Comparison of ENCODE assay signal across 39 cellular contexts in genomic region chr19:31633014-31633413, GRCh38.
"Had no signal": no experiment of that assay in that cellular context is flagged by ENCODE, and none has a peak within 500 bp of the region (broad histone marks: within the 10 kb centered on the region; RNA-seq: fewer than 3 reads in every experiment).

No MANE protein-coding gene starts in this region.

- H3K36me3 ChIP-seq: ascending aorta, cardiac muscle cell had no signal

- DNase-seq: activated B cell treated with CpG ODN at 0.5 μM for 24 hours; activated CD4-positive, alpha-beta memory T cell treated with anti-CD3 and anti-CD28 coated beads for 36 hours; activated CD4-positive, alpha-beta T cell treated with anti-CD3 and anti-CD28 coated beads for 4 hours; activated CD4-positive, alpha-beta T cell treated with anti-CD3 and anti-CD28 coated beads, Interleukin-2, amount 10 ng/mL, durations not matched to agents 24 days and 14 days; activated CD4-positive, alpha-beta T cell treated with anti-CD3 and anti-CD28 coated beads, Interleukin-2, amount 50 U/mL, for 1 hour; activated CD4-positive, alpha-beta T cell treated with anti-CD3 and anti-CD28 coated beads, Interleukin-2, amount 50 U/mL, for 4 hours; activated CD4-positive, CD25-positive, alpha-beta regulatory T cell treated with anti-CD3 and anti-CD28 coated beads, Interleukin-2, amount 50 U/mL, for 72 hours; activated CD8-positive, alpha-beta memory T cell treated with anti-CD3 and anti-CD28 coated beads, Interleukin-2, amount 50 U/mL, for 4 hours; activated CD8-positive, alpha-beta T cell treated with anti-CD3 and anti-CD28 coated beads for 36 hours; activated effector memory CD4-positive, alpha-beta T cell treated with anti-CD3 and anti-CD28 coated beads, Interleukin-2, amount 50 U/mL, for 16 hours; activated gamma-delta T cell treated with Interleukin-2 at 50 U/mL for 16 hours; activated naive CD4-positive, alpha-beta T cell treated with anti-CD3 and anti-CD28 coated beads, Interleukin-2, amount 10 ng/mL, durations not matched to agents 7 days and 5 days; activated naive CD4-positive, alpha-beta T cell treated with Interleukin-2 at 50 U/mL for 16 hours; activated naive CD8-positive, alpha-beta T cell treated with anti-CD3 and anti-CD28 coated beads, Interleukin-2, amount 10 ng/mL, durations not matched to agents 7 days and 5 days; activated naive CD8-positive, alpha-beta T cell treated with anti-CD3 and anti-CD28 coated beads, Interleukin-2, amount 50 U/mL, for 24 hours; activated T-cell treated with anti-CD3 and anti-CD28 coated beads for 4 hours; activated T-cell treated with anti-CD3 and anti-CD28 coated beads, Interleukin-2, amount 50 U/mL, for 1 hour; activated T-cell treated with anti-CD3 and anti-CD28 coated beads, Interleukin-2, amount 50 U/mL, for 4 hours; activated T-cell treated with anti-CD3 and anti-CD28 coated beads, Interleukin-2, amount 50 U/mL, for 72 hours; amygdala; anterior cingulate cortex; caudate nucleus; cerebellar nuclear complex; T-helper 1 cell; T-helper 2 cell; T-helper 9 cell had no signal

- H3K4me1 ChIP-seq: ascending aorta had no signal

- ATAC-seq: activated CD8-positive, alpha-beta T cell treated with anti-CD3 and anti-CD28 coated beads for 36 hours; activated naive CD8-positive, alpha-beta T cell treated with anti-CD3 and anti-CD28 coated beads, Interleukin-2, amount 50 U/mL, for 24 hours; activated T-cell treated with anti-CD3 and anti-CD28 coated beads, Interleukin-2, amount 50 U/mL, for 4 hours; activated T-cell treated with anti-CD3 and anti-CD28 coated beads, Interleukin-2, amount 50 U/mL, for 72 hours; activated T-helper 17 cell treated with anti-CD3 and anti-CD28 coated beads, Interleukin-2, amount 50 U/mL, for 72 hours had no signal

- H3K36me3 Mint-ChIP-seq: activated CD4-positive, alpha-beta memory T cell treated with anti-CD3 and anti-CD28 coated beads for 36 hours; activated naive CD4-positive, alpha-beta T cell treated with anti-CD3 and anti-CD28 coated beads, Interleukin-2, amount 10 ng/mL, durations not matched to agents 7 days and 5 days; activated naive CD4-positive, alpha-beta T cell treated with anti-CD3 and anti-CD28 coated beads, Interleukin-2, amount 50 U/mL, for 24 hours; activated naive CD8-positive, alpha-beta T cell; activated naive CD8-positive, alpha-beta T cell treated with anti-CD3 and anti-CD28 coated beads, Interleukin-2, amount 10 ng/mL, durations not matched to agents 7 days and 5 days; brain had no signal

- H3K27ac Mint-ChIP-seq: activated B cell treated with CpG ODN at 0.5 μM for 24 hours; activated CD4-positive, alpha-beta memory T cell treated with anti-CD3 and anti-CD28 coated beads for 36 hours; activated CD4-positive, alpha-beta T cell treated with anti-CD3 and anti-CD28 coated beads, Interleukin-2, amount 10 ng/mL, durations not matched to agents 24 days and 14 days; activated CD8-positive, alpha-beta T cell treated with anti-CD3 and anti-CD28 coated beads for 36 hours; activated naive CD4-positive, alpha-beta T cell treated with anti-CD3 and anti-CD28 coated beads, Interleukin-2, amount 10 ng/mL, durations not matched to agents 7 days and 5 days; activated naive CD4-positive, alpha-beta T cell treated with anti-CD3 and anti-CD28 coated beads, Interleukin-2, amount 50 U/mL, for 24 hours; activated naive CD8-positive, alpha-beta T cell; activated naive CD8-positive, alpha-beta T cell treated with anti-CD3 and anti-CD28 coated beads, Interleukin-2, amount 10 ng/mL, durations not matched to agents 7 days and 5 days; activated naive CD8-positive, alpha-beta T cell treated with anti-CD3 and anti-CD28 coated beads, Interleukin-2, amount 50 U/mL, for 24 hours; activated T-cell treated with anti-CD3 and anti-CD28 coated beads, Interleukin-2, amount 50 U/mL, for 72 hours; activated T-helper 1 cell treated with anti-CD3 and anti-CD28 coated beads, Interleukin-12 subunit alpha, Interleukin-12 subunit beta, Interleukin-2, Interleukin-4 antibody, amounts not matched to agents 30 ng/mL and 10 ng/mL and 1 ng/mL, durations not matched to agents 14 hours and 24 hours and 36 hours; activated T-helper 17 cell treated with anti-CD3 and anti-CD28 coated beads, Interleukin-2, amount 50 U/mL, for 72 hours; T-helper 1 cell treated with Interleukin-12 subunit alpha and Interleukin-12 subunit beta and Interleukin-4 antibody, amounts not matched to agents 30 μg/mL and 1 μg/mL, for 36 hours; T-helper 2 cell treated with Interferon-gamma antibody and Interleukin-4, amounts not matched to agents 5 μg/mL and 100 μg/mL, for 36 hours had no signal

- H3K4me3 Mint-ChIP-seq: activated B cell treated with CpG ODN at 0.5 μM for 24 hours; activated CD4-positive, alpha-beta memory T cell treated with anti-CD3 and anti-CD28 coated beads for 36 hours; activated CD4-positive, alpha-beta T cell treated with anti-CD3 and anti-CD28 coated beads, Interleukin-2, amount 10 ng/mL, durations not matched to agents 24 days and 14 days; activated CD8-positive, alpha-beta T cell treated with anti-CD3 and anti-CD28 coated beads for 36 hours; activated naive CD4-positive, alpha-beta T cell treated with anti-CD3 and anti-CD28 coated beads, Interleukin-2, amount 10 ng/mL, durations not matched to agents 7 days and 5 days; activated naive CD4-positive, alpha-beta T cell treated with anti-CD3 and anti-CD28 coated beads, Interleukin-2, amount 50 U/mL, for 24 hours; activated naive CD8-positive, alpha-beta T cell; activated naive CD8-positive, alpha-beta T cell treated with anti-CD3 and anti-CD28 coated beads, Interleukin-2, amount 10 ng/mL, durations not matched to agents 7 days and 5 days; activated naive CD8-positive, alpha-beta T cell treated with anti-CD3 and anti-CD28 coated beads, Interleukin-2, amount 50 U/mL, for 24 hours; activated T-cell treated with anti-CD3 and anti-CD28 coated beads, Interleukin-2, amount 50 U/mL, for 4 hours; activated T-cell treated with anti-CD3 and anti-CD28 coated beads, Interleukin-2, amount 50 U/mL, for 72 hours; activated T-helper 1 cell treated with anti-CD3 and anti-CD28 coated beads, Interleukin-12 subunit alpha, Interleukin-12 subunit beta, Interleukin-2, Interleukin-4 antibody, amounts not matched to agents 30 ng/mL and 10 ng/mL and 1 ng/mL, durations not matched to agents 14 hours and 24 hours and 36 hours; activated T-helper 17 cell treated with anti-CD3 and anti-CD28 coated beads, Interleukin-2, amount 50 U/mL, for 72 hours; brain; central memory CD8-positive, alpha-beta T cell; T-helper 1 cell treated with Interleukin-12 subunit alpha and Interleukin-12 subunit beta and Interleukin-4 antibody, amounts not matched to agents 30 μg/mL and 1 μg/mL, for 36 hours; T-helper 2 cell treated with Interferon-gamma antibody and Interleukin-4, amounts not matched to agents 5 μg/mL and 100 μg/mL, for 36 hours had no signal

- H3K4me1 Mint-ChIP-seq: activated B cell treated with CpG ODN at 0.5 μM for 24 hours; activated CD4-positive, alpha-beta T cell treated with anti-CD3 and anti-CD28 coated beads, Interleukin-2, amount 10 ng/mL, durations not matched to agents 24 days and 14 days; activated naive CD4-positive, alpha-beta T cell treated with anti-CD3 and anti-CD28 coated beads, Interleukin-2, amount 10 ng/mL, durations not matched to agents 7 days and 5 days; activated naive CD4-positive, alpha-beta T cell treated with anti-CD3 and anti-CD28 coated beads, Interleukin-2, amount 50 U/mL, for 24 hours; activated naive CD8-positive, alpha-beta T cell treated with anti-CD3 and anti-CD28 coated beads, Interleukin-2, amount 10 ng/mL, durations not matched to agents 7 days and 5 days; activated naive CD8-positive, alpha-beta T cell treated with anti-CD3 and anti-CD28 coated beads, Interleukin-2, amount 50 U/mL, for 24 hours; activated T-helper 17 cell treated with anti-CD3 and anti-CD28 coated beads, Interleukin-2, amount 50 U/mL, for 72 hours; central memory CD8-positive, alpha-beta T cell had no signal

- H3K4me3 ChIP-seq: ascending aorta, cardiac muscle cell had no signal

- H3K27me3 Mint-ChIP-seq: activated B cell treated with CpG ODN at 0.5 μM for 24 hours; activated CD4-positive, alpha-beta T cell treated with anti-CD3 and anti-CD28 coated beads, Interleukin-2, amount 10 ng/mL, durations not matched to agents 24 days and 14 days; activated naive CD4-positive, alpha-beta T cell treated with anti-CD3 and anti-CD28 coated beads, Interleukin-2, amount 10 ng/mL, durations not matched to agents 7 days and 5 days; activated naive CD8-positive, alpha-beta T cell treated with anti-CD3 and anti-CD28 coated beads, Interleukin-2, amount 10 ng/mL, durations not matched to agents 7 days and 5 days; activated naive CD8-positive, alpha-beta T cell treated with anti-CD3 and anti-CD28 coated beads, Interleukin-2, amount 50 U/mL, for 24 hours; brain; central memory CD8-positive, alpha-beta T cell had no signal

- H3K9me3 Mint-ChIP-seq: activated B cell treated with CpG ODN at 0.5 μM for 24 hours; activated CD4-positive, alpha-beta memory T cell treated with anti-CD3 and anti-CD28 coated beads for 36 hours; activated CD4-positive, alpha-beta T cell treated with anti-CD3 and anti-CD28 coated beads, Interleukin-2, amount 10 ng/mL, durations not matched to agents 24 days and 14 days; activated CD8-positive, alpha-beta T cell treated with anti-CD3 and anti-CD28 coated beads for 36 hours; activated naive CD4-positive, alpha-beta T cell treated with anti-CD3 and anti-CD28 coated beads, Interleukin-2, amount 10 ng/mL, durations not matched to agents 7 days and 5 days; activated naive CD4-positive, alpha-beta T cell treated with anti-CD3 and anti-CD28 coated beads, Interleukin-2, amount 50 U/mL, for 24 hours; activated naive CD8-positive, alpha-beta T cell treated with anti-CD3 and anti-CD28 coated beads, Interleukin-2, amount 10 ng/mL, durations not matched to agents 7 days and 5 days; activated naive CD8-positive, alpha-beta T cell treated with anti-CD3 and anti-CD28 coated beads, Interleukin-2, amount 50 U/mL, for 24 hours; activated T-cell treated with anti-CD3 and anti-CD28 coated beads, Interleukin-2, amount 50 U/mL, for 4 hours; activated T-cell treated with anti-CD3 and anti-CD28 coated beads, Interleukin-2, amount 50 U/mL, for 72 hours; activated T-helper 1 cell treated with anti-CD3 and anti-CD28 coated beads, Interleukin-12 subunit alpha, Interleukin-12 subunit beta, Interleukin-2, Interleukin-4 antibody, amounts not matched to agents 30 ng/mL and 10 ng/mL and 1 ng/mL, durations not matched to agents 14 hours and 24 hours and 36 hours; activated T-helper 17 cell treated with anti-CD3 and anti-CD28 coated beads, Interleukin-2, amount 50 U/mL, for 72 hours; brain; central memory CD8-positive, alpha-beta T cell; T-helper 1 cell treated with Interleukin-12 subunit alpha and Interleukin-12 subunit beta and Interleukin-4 antibody, amounts not matched to agents 30 μg/mL and 1 μg/mL, for 36 hours; T-helper 2 cell treated with Interferon-gamma antibody and Interleukin-4, amounts not matched to agents 5 μg/mL and 100 μg/mL, for 36 hours had no signal

- H3K27ac ChIP-seq: ascending aorta, cardiac muscle cell, VCaP had no signal

- H3K9me3 ChIP-seq: ascending aorta had no signal

- FAIRE-seq: bronchial epithelial cell, TTC549 had no signal

- H3K27me3 ChIP-seq: ascending aorta, cardiac muscle cell had no signal
